ENCODE assay signal across 25 cellular contexts in genomic region chr12:97235102-97235501, GRCh38.
DNase-seq lines count a peak whose midpoint lies in the region; ATAC-seq, FAIRE-seq and TF ChIP-seq lines count a peak whose summit lies in the region.
"Had no signal": no experiment of that assay in that cellular context is flagged by ENCODE, and none has a peak within 500 bp of the region (broad histone marks: within the 10 kb centered on the region; RNA-seq: fewer than 3 reads in every experiment).

No MANE protein-coding gene starts in this region.

- no peak for TF ChIP-seq CTCF in HepG2 (CRISPR knock-in tag; IDR thresholded peaks at IDR 0.05)

- ATAC-seq in HepG2: no peak
- no peak for ATAC-seq in GM18867 (IDR thresholded peaks at IDR 0.05; ENCODE audit: unreplicated experiment)

- H3K4me2 ChIP-seq in mesendoderm (ENCODE audit: low read length) (no peak overlapping the region), HepG2 (ENCODE audit: low read depth, low read length) (no peak overlapping the region)
- H3K4me2 ChIP-seq: PC-9 had no signal

- no TSS peak for BruUV-seq in HepG2 (replicated peaks; lab: Mats Ljungman, UMichigan)

- in situ Hi-C loops in HepG2 (cut with HindIII; ENCODE audit: extremely low pct_ligation_motif_present, low pct_unique_long_range_greater_than_20kb): no loop called here

- no peaks in the 10 kb centered on the region for H3K36me3 ChIP-seq in HUES64 (ENCODE audit: insufficient read depth, low read length)
- H3K36me3 ChIP-seq in mesendoderm (ENCODE audit: control insufficient read depth, insufficient read depth, low read length): no peaks in the 10 kb centered on the region
- no peaks in the 10 kb centered on the region for H3K36me3 ChIP-seq in HepG2 (replicated peaks in 1 of 2; ENCODE audit: control insufficient read depth in 1 of 2, insufficient read depth in 2 of 2, low read length in 2 of 2)
- H3K36me3 ChIP-seq: BE2C had no signal

- H2AFZ ChIP-seq in HepG2 (ENCODE audit: low read length): no peak overlapping the region
- H2AFZ ChIP-seq: PC-9 had no signal

- TF ChIP-seq EP300 in HepG2 (IDR thresholded peaks at IDR 0.05; ENCODE audit: low read depth in 2 of 2, low read length in 2 of 2): no peak
- no peak for TF ChIP-seq EP300 in HepG2 (CRISPR knock-in tag; IDR thresholded peaks at IDR 0.05; ENCODE audit: borderline replicate concordance)

- no peak overlapping the region for H3K56ac ChIP-seq in mesendoderm (ENCODE audit: low read length)

- TF ChIP-seq RAD21 in HepG2 (CRISPR knock-in tag; IDR thresholded peaks at IDR 0.05): no peak

- 75% methylated on average over 10 of the region's 10 CpGs for WGBS in HUES64
- no CpG with 5 or more reads among the region's 10 CpGs for WGBS in mesendoderm (ENCODE audit: extremely low coverage, insufficient coverage, low lambda C conversion rate)
- WGBS in HepG2 (ENCODE audit: low lambda C conversion rate): 32% methylated on average over 10 of the region's 10 CpGs

- no peak overlapping the region for H3K23ac ChIP-seq in mesendoderm (ENCODE audit: low read length)

- no peaks in the 10 kb centered on the region for H3K27me3 ChIP-seq in HUES64 (ENCODE audit: insufficient read depth, low read length)
- no peaks in the 10 kb centered on the region for H3K27me3 ChIP-seq in mesendoderm (ENCODE audit: insufficient read depth, low read length, poor library complexity)
- H3K27me3 ChIP-seq in HepG2 (ENCODE audit: control insufficient read depth in 1 of 2, insufficient read depth in 2 of 2, low read length in 2 of 2): no peaks in the 10 kb centered on the region
- H3K27me3 ChIP-seq: BE2C had no signal

- H3K4me3 ChIP-seq in HUES64 (ENCODE audit: low read length) (no peak overlapping the region), mesendoderm (ENCODE audit: low read length) (no peak overlapping the region), HepG2 (replicated peaks in 1 of 3; ENCODE audit: insufficient read depth in 1 of 3, low read depth in 2 of 3, low read length in 3 of 3) (no peak overlapping the region)
- H3K4me3 ChIP-seq: PC-9 had no signal

- H2BK5ac ChIP-seq in mesendoderm (ENCODE audit: low read length): no peak overlapping the region

- no peak overlapping the region for H2AK5ac ChIP-seq in mesendoderm (ENCODE audit: low read length)

- H3K9me3 ChIP-seq in HUES64 (ENCODE audit: insufficient read depth, low read depth, low read length): peaks cover 9% of the 10 kb centered on the region; the same call in 1 of the 2 replicates
- no peaks in the 10 kb centered on the region for H3K9me3 ChIP-seq in HepG2 (ENCODE audit: low read length)
- H3K9me3 ChIP-seq: BE2C had no signal

- H3K79me1 ChIP-seq in mesendoderm (ENCODE audit: low read length): no peaks in the 10 kb centered on the region

- peaks cover 12% of the 10 kb centered on the region for H3K4me1 ChIP-seq in HUES64 (ENCODE audit: insufficient read depth, low read length)
- H3K4me1 ChIP-seq in mesendoderm (ENCODE audit: control insufficient read depth, low read depth, low read length): no peaks in the 10 kb centered on the region
- no peaks in the 10 kb centered on the region for H3K4me1 ChIP-seq in HepG2 (ENCODE audit: insufficient read depth, low read length)
- H3K4me1 ChIP-seq: BE2C had no signal

- CTCF ChIA-PET in HepG2 (lab: Yijun Ruan, JAX; ENCODE audit: low intra/inter-chr PET ratio, low total read pairs): no interaction called here

- POLR2A ChIA-PET in HepG2 (lab: Yijun Ruan, JAX): no interaction called here

- H4K5ac ChIP-seq in mesendoderm (ENCODE audit: low read length): no peak overlapping the region

- H3K18ac ChIP-seq in mesendoderm (ENCODE audit: low read length): no peak overlapping the region

- H2BK120ac ChIP-seq in mesendoderm (ENCODE audit: low read depth, low read length): no peak overlapping the region

- no peak for FAIRE-seq in HepG2 (lab: Jason Lieb, UNC)
- FAIRE-seq: A204.1, D721Med, H54 had no signal

- H3K9ac ChIP-seq in HUES64 (ENCODE audit: low read depth, low read length) (no peak overlapping the region), mesendoderm (ENCODE audit: low read length) (no peak overlapping the region), HepG2 (ENCODE audit: insufficient read depth, low read depth, low read length) (no peak overlapping the region)

- H3K79me2 ChIP-seq in mesendoderm (ENCODE audit: control insufficient read depth, insufficient read depth, low read length) (no peaks in the 10 kb centered on the region), HepG2 (ENCODE audit: insufficient read depth, low read length) (no peaks in the 10 kb centered on the region)

- intact Hi-C loops in HepG2 (cut with micrococcal nuclease; ENCODE audit: unreplicated experiment): no loop called here

- no peak overlapping the region for H4K8ac ChIP-seq in mesendoderm (ENCODE audit: low read depth, low read length)

- H3K27ac ChIP-seq in HUES64 (ENCODE audit: low read depth, low read length) (peak overlapping the region; percentile 39; the same call in 1 of the 2 replicates), mesendoderm (ENCODE audit: low read depth, low read length) (no peak overlapping the region), HepG2 (ENCODE audit: extremely low read length, insufficient read depth, low read length) (no peak overlapping the region)
- H3K27ac ChIP-seq: PC-9 had no signal

- DNase-seq in ELF-1 (ENCODE audit: low read depth, low spot score) (peak; percentile 85), iPS DF 4.7 (ENCODE audit: extremely low read depth, low spot score) (peak; percentile 58), mesendoderm (peak; percentile 64), HepG2 (ENCODE audit: low spot score) (no peak), AG08395 (ENCODE audit: low spot score) (no peak), NCI-H187 treated with DMSO at 0.1 percent for 48 hours (lab: John Stamatoyannopoulos, UW) (no peak)
- DNase-seq: BE2C, DMS53, GF-D8, HFFc6, KG1, NCI-H1092, NCI-H1436, NCI-H1930, NCI-H446, NCI-H526, PC-9, RPMI8226, SHP77, SW 1271 had no signal

- H3K4ac ChIP-seq in mesendoderm (ENCODE audit: low read depth, low read length): no peak overlapping the region

- H4K20me1 ChIP-seq in HepG2 (ENCODE audit: insufficient read depth, low read length): no peaks in the 10 kb centered on the region

- no peak for TF ChIP-seq POLR2A in HepG2 (IDR thresholded peaks at IDR 0.05; ENCODE audit: insufficient read depth in 1 of 2, low read depth in 2 of 2, low read length in 2 of 2)

- H2BK15ac ChIP-seq in mesendoderm (replicated peaks; ENCODE audit: low read depth): no peak overlapping the region

TF ChIP-seq in HepG2, 621 proteins besides CTCF, POLR2A, EP300 and RAD21:
- TF ChIP-seq HES4 (CRISPR knock-in tag; IDR thresholded peaks at IDR 0.05; ENCODE audit: borderline replicate concordance): no peak
- TF ChIP-seq HIC2 (CRISPR knock-in tag; IDR thresholded peaks at IDR 0.05; ENCODE audit: low read depth): no peak
- TF ChIP-seq DDIT3 (CRISPR knock-in tag; IDR thresholded peaks at IDR 0.05): no peak
- no peak for TF ChIP-seq MAF1 (CRISPR knock-in tag; IDR thresholded peaks at IDR 0.05; ENCODE audit: borderline replicate concordance)
- no peak for TF ChIP-seq TRIM24 (CRISPR knock-in tag; IDR thresholded peaks at IDR 0.05)
- no peak for TF ChIP-seq ZC3H13 (CRISPR knock-in tag; IDR thresholded peaks at IDR 0.05)
- no peak for TF ChIP-seq HNRNPH1 (optimal IDR thresholded peaks at IDR 0.05; ENCODE audit: low read depth, low read length)
- TF ChIP-seq MZF1 (CRISPR knock-in tag; IDR thresholded peaks at IDR 0.05; ENCODE audit: borderline replicate concordance): no peak
- TF ChIP-seq GATAD1 (CRISPR knock-in tag; IDR thresholded peaks at IDR 0.05): no peak
- TF ChIP-seq ATAD3A (CRISPR knock-in tag; IDR thresholded peaks at IDR 0.05): no peak
- TF ChIP-seq ZNF850 (CRISPR knock-in tag; conservative IDR thresholded peaks at IDR 0.05): no peak
- no peak for TF ChIP-seq GMEB1 (CRISPR knock-in tag; IDR thresholded peaks at IDR 0.05; ENCODE audit: borderline replicate concordance)

Comparison
In these comparisons a context has a peak if more than half of its experiments do, and no peak if none do; other contexts are left out.
1. DNase-seq: peak in ELF-1 (single experiment), iPS DF 4.7 (single experiment) and mesendoderm (single experiment); none in HepG2 (single experiment), AG08395 (single experiment) and NCI-H187 treated with DMSO at 0.1 percent for 48 hours (single experiment).